ENCODE assay signal across 12 cellular contexts in genomic region chr2:67797801-67798535, GRCh38.
DNase-seq lines count a peak whose midpoint lies in the region; ATAC-seq, FAIRE-seq and TF ChIP-seq lines count a peak whose summit lies in the region.
"Had no signal": no experiment of that assay in that cellular context is flagged by ENCODE, and none has a peak within 500 bp of the region (broad histone marks: within the 10 kb centered on the region; RNA-seq: fewer than 3 reads in every experiment).

No MANE protein-coding gene starts in this region.

- CTCF ChIA-PET in K562 (lab: Yijun Ruan, JAX; ENCODE audit: low intra/inter-chr PET ratio) = no interaction called here

- ATAC-seq in K562 = no peak
- no peak for ATAC-seq in lung (ENCODE audit: insufficient read depth, low FRiP score)
- ATAC-seq in HG02623 (IDR thresholded peaks at IDR 0.05; ENCODE audit: unreplicated experiment) = no peak
- ATAC-seq in GM19035 (IDR thresholded peaks at IDR 0.05; ENCODE audit: unreplicated experiment) = no peak

- no peak overlapping the region for H3K4me2 ChIP-seq in K562 (ENCODE audit: insufficient read depth, low read length)

- peak; percentile 6 for FAIRE-seq in K562 (lab: Jason Lieb, UNC)

- H3K4me1 ChIP-seq in K562 (replicated peaks in 1 of 2; ENCODE audit: control insufficient read depth in 2 of 2, insufficient read depth in 2 of 2, low read length in 2 of 2) (no peaks in the 10 kb centered on the region), lung (ENCODE audit: control insufficient read depth in 2 of 2, insufficient read depth in 2 of 2, low read length in 2 of 2) (no peaks in the 10 kb centered on the region)

- no peaks in the 10 kb centered on the region for H3K79me2 ChIP-seq in K562 (ENCODE audit: control insufficient read depth, insufficient read depth, low read length)

- no peak for TF ChIP-seq RAD21 in K562 (CRISPR knock-in tag; conservative IDR thresholded peaks at IDR 0.05 in 1 of 2, IDR thresholded peaks at IDR 0.05 in 1 of 2)

- intact Hi-C loops in K562 (cut with micrococcal nuclease) = no loop called here

- H3K9me3 ChIP-seq in K562 (replicated peaks; ENCODE audit: control insufficient read depth, insufficient read depth, low read depth, low read length) (no peaks in the 10 kb centered on the region), lung (ENCODE audit: control insufficient read depth in 2 of 2, insufficient read depth in 1 of 2, low read length in 1 of 2) (peaks cover 0 to 2% of the 10 kb centered on the region in 2 donors)

- POLR2A ChIA-PET in K562 (lab: Yijun Ruan, JAX) = no interaction called here

- no TSS peak for BruUV-seq in K562 (replicated peaks; lab: Mats Ljungman, UMichigan)

- no peak overlapping the region for H2AFZ ChIP-seq in K562 (ENCODE audit: low read depth, low read length)

- H3K27me3 ChIP-seq in K562 (ENCODE audit: control insufficient read depth in 2 of 2, insufficient read depth in 2 of 2, low read length in 2 of 2) (no peaks in the 10 kb centered on the region), lung (ENCODE audit: control insufficient read depth, insufficient read depth) (no peaks in the 10 kb centered on the region)

- H3K4me3 ChIP-seq in K562 (no peak overlapping the region), lung (no peak overlapping the region)

- 3% methylated on average over 7 of the region's 7 CpGs for WGBS in K562 (ENCODE audit: insufficient coverage, low coverage, missing lambda C conversion rate)
- 39 to 62% methylated on average over 7 of the region's 7 CpGs for whole genome bisulfite sequencing in lung, 2 donors

- H3K9ac ChIP-seq in K562 (ENCODE audit: insufficient read depth in 1 of 2, low read depth in 2 of 2, low read length in 2 of 2) = no peak overlapping the region

- H3K36me3 ChIP-seq in K562 (ENCODE audit: control insufficient read depth, insufficient read depth, low read length) (no peaks in the 10 kb centered on the region), lung (ENCODE audit: control insufficient read depth in 2 of 2, insufficient read depth in 2 of 2, low read length in 2 of 2) (no peaks in the 10 kb centered on the region)

- no peak for TF ChIP-seq EP300 in K562 (IDR thresholded peaks at IDR 0.05; ENCODE audit: low read length)

- TF ChIP-seq POLR2A in K562 (conservative IDR thresholded peaks at IDR 0.05) = no peak

- H3K9me1 ChIP-seq in K562 (ENCODE audit: control insufficient read depth, insufficient read depth, low read length) = no peaks in the 10 kb centered on the region

- no peak overlapping the region for H3K27ac ChIP-seq in K562 (ENCODE audit: extremely low read depth, low read depth, low read length)
- H3K27ac ChIP-seq in lung (ENCODE audit: low read depth in 1 of 2, low read length in 1 of 2) = peak overlapping the region in 1 of 2 donors; percentile 74
- H3K27ac ChIP-seq: HL-60 had no signal

- DNase-seq in DMS79 (lab: John Stamatoyannopoulos, UW) (peak; percentile 3), NCI-H1436 treated with DMSO at 0.1 percent for 48 hours (lab: John Stamatoyannopoulos, UW) (peak; percentile 57), K562 (ENCODE audit: extremely low read depth in 1 of 4, low spot score in 3 of 4) (no peak), lung (ENCODE audit: low spot score) (peak; percentile 42), cortex of kidney (lab: John Stamatoyannopoulos, UW) (no peak), NCI-H446 (lab: John Stamatoyannopoulos, UW) (no peak)
- DNase-seq: activated CD4-positive, alpha-beta T cell treated with anti-CD3 and anti-CD28 coated beads, Interleukin-2, amount 50 U/mL, for 4 hours; amygdala; stimulated activated naive CD4-positive, alpha-beta T cell treated with Interleukin-2 at 50 U/mL for 16 hours had no signal

- TF ChIP-seq CTCF in K562 (IDR thresholded peaks at IDR 0.05 in 2 of 3, conservative IDR thresholded peaks at IDR 0.05 in 1 of 3; ENCODE audit: insufficient read depth in 2 of 3, low read depth in 1 of 3, low read length in 3 of 3) (no peak), lung (IDR thresholded peaks at IDR 0.05; ENCODE audit: control extremely low read depth, extremely low read depth) (no peak)

- in situ Hi-C loops in K562 (cut with MboI) = no loop called here

- H4K20me1 ChIP-seq in K562 (replicated peaks; ENCODE audit: control insufficient read depth, insufficient read depth, low read length) = no peaks in the 10 kb centered on the region

TF ChIP-seq in K562, 482 proteins besides CTCF, POLR2A, EP300 and RAD21:
- TF ChIP-seq ARHGAP35 (IDR thresholded peaks at IDR 0.05; ENCODE audit: partially characterized antibody) (no peak), HDAC6 (IDR thresholded peaks at IDR 0.05; ENCODE audit: low read depth, low read length) (no peak), SIN3A (IDR thresholded peaks at IDR 0.05; ENCODE audit: borderline replicate concordance in 2 of 2, control insufficient read depth in 1 of 2, low read depth in 2 of 2, low read length in 2 of 2) (no peak), MXD1 (CRISPR knock-in tag; IDR thresholded peaks at IDR 0.05; ENCODE audit: borderline replicate concordance, poor library complexity, severe bottlenecking) (no peak), KDM2B (CRISPR knock-in tag; IDR thresholded peaks at IDR 0.05) (no peak), NFIX (CRISPR knock-in tag; IDR thresholded peaks at IDR 0.05; ENCODE audit: low read depth) (peak; percentile 56), NFIC (IDR thresholded peaks at IDR 0.05) (peak; percentile 83), JUNB (CRISPR knock-in tag; conservative IDR thresholded peaks at IDR 0.05) (no peak), SRF (CRISPR knock-in tag; IDR thresholded peaks at IDR 0.05) (no peak), TCFL5 (CRISPR knock-in tag; conservative IDR thresholded peaks at IDR 0.05) (no peak), SIN3B (IDR thresholded peaks at IDR 0.05; ENCODE audit: low read depth) (no peak)

Comparison
In these comparisons a context has a peak if more than half of its experiments do, and no peak if none do; other contexts are left out.
1. DNase-seq: peak in DMS79 (single experiment), NCI-H1436 treated with DMSO at 0.1 percent for 48 hours (single experiment) and lung (single experiment); none in K562 (0 of 4), cortex of kidney (single experiment) and NCI-H446 (0 of 2).